ENCODE assay signal across 24 cellular contexts in genomic region chr12:8513203-8513602, GRCh38. TPM values are rescaled to one million over a fixed set of nuclear protein-coding genes. Genes with fewer than 3 reads are reported as not detected.
DNase-seq lines count a peak whose midpoint lies in the region; ATAC-seq and TF ChIP-seq lines count a peak whose summit lies in the region.
"Had no signal": no experiment of that assay in that cellular context is flagged by ENCODE, and none has a peak within 500 bp of the region (broad histone marks: within the 10 kb centered on the region; RNA-seq: fewer than 3 reads in every experiment).

CLEC4D (plus strand) TSS chr12:8513503; CDS start chr12:8513733, 230 bp downstream.

- H3K9me3 ChIP-seq in spleen (no peaks in the 10 kb centered on the region), osteoblast (ENCODE audit: low read depth, low read length) (no peaks in the 10 kb centered on the region)
- H3K9me3 ChIP-seq: HAP-1, Peyer's patch had no signal

- H2AFZ ChIP-seq in osteoblast (ENCODE audit: low read length): no peak within 1 kb of the TSS
- H2AFZ ChIP-seq: GM23248 had no signal

- WGBS in spleen, 5 donors: 45 to 73% (median 57%) methylated on average over 3 of the region's 3 CpGs

- intact Hi-C loops in spleen (cut with DNase I; ENCODE audit: low total_unique reads): no loop called here

- ATAC-seq in central memory CD8-positive, alpha-beta T cell (replicated peaks; ENCODE audit: extremely low read depth, poor library complexity, severe bottlenecking): no peak
- ATAC-seq: CD8-positive, alpha-beta T cell; Right ventricle myocardium inferior had no signal

- no peak for TF ChIP-seq POLR2A in spleen (IDR thresholded peaks at IDR 0.05)

- peak; percentile 47 for DNase-seq in CD1c-positive myeloid dendritic cell (ENCODE audit: extremely low spot score)
- DNase-seq in MV-4-11 (lab: John Stamatoyannopoulos, UW): peak; percentile 74
- no peak for DNase-seq in central memory CD8-positive, alpha-beta T cell (ENCODE audit: low spot score in 2 of 2)
- DNase-seq in spleen: no peak
- DNase-seq in RKO (ENCODE audit: low spot score): no peak
- DNase-seq in osteoblast (ENCODE audit: insufficient read length, low spot score, missing footprints): no peak
- DNase-seq in activated effector memory CD4-positive, alpha-beta T cell treated with Interleukin-2 at 50 U/mL for 16 hours: no peak
- DNase-seq: CD8-positive, alpha-beta T cell; GDM1; GM23248; KBM-7; NCI-H1417; NCI-H1694 treated with DMSO at 0.1 percent for 48 hours; NCI-H2081 treated with DMSO at 0.1 percent for 48 hours; NCI-H446; NCI-H526; Peyer's patch; SW 1271 had no signal

- H3K27me3 ChIP-seq in spleen (replicated peaks in 1 of 7) (peaks cover 0 to 34% (median 0%) of the 10 kb centered on the region in 7 donors), osteoblast (ENCODE audit: insufficient read depth, low read length) (no peaks in the 10 kb centered on the region)
- H3K27me3 ChIP-seq: Peyer's patch had no signal

- H3K27ac ChIP-seq in spleen: peak within 1 kb of the TSS in 7 of 8 donors; percentile 48 to 87 (median 78)
- no peak within 1 kb of the TSS for H3K27ac ChIP-seq in osteoblast (ENCODE audit: low read depth, low read length)
- H3K27ac ChIP-seq: GM23248, Peyer's patch had no signal

- H3K27ac Mint-ChIP-seq in central memory CD8-positive, alpha-beta T cell (ENCODE audit: low read depth): peak within 1 kb of the TSS; percentile 6
- H3K27ac Mint-ChIP-seq: CD8-positive, alpha-beta T cell had no signal

- peaks cover 86% of the 10 kb centered on the region for H3K27me3 Mint-ChIP-seq in central memory CD8-positive, alpha-beta T cell

- no peak within 1 kb of the TSS for H3K4me3 Mint-ChIP-seq in central memory CD8-positive, alpha-beta T cell
- H3K4me3 Mint-ChIP-seq: CD8-positive, alpha-beta T cell had no signal

- H3K4me3 ChIP-seq in spleen: peak within 1 kb of the TSS in 2 of 8 donors; percentile 1 to 47
- no peak within 1 kb of the TSS for H3K4me3 ChIP-seq in osteoblast (ENCODE audit: insufficient read depth, low read length)
- H3K4me3 ChIP-seq: GM23248, HAP-1, Peyer's patch had no signal

- no peaks in the 10 kb centered on the region for H3K36me3 Mint-ChIP-seq in central memory CD8-positive, alpha-beta T cell (ENCODE audit: insufficient read depth)
- H3K36me3 Mint-ChIP-seq: CD8-positive, alpha-beta T cell had no signal

- H3K9me3 Mint-ChIP-seq in central memory CD8-positive, alpha-beta T cell: no peaks in the 10 kb centered on the region
- H3K9me3 Mint-ChIP-seq: CD8-positive, alpha-beta T cell had no signal

- H3K36me3 ChIP-seq in spleen (no peaks in the 10 kb centered on the region), osteoblast (ENCODE audit: insufficient read depth, low read length) (no peaks in the 10 kb centered on the region)
- H3K36me3 ChIP-seq: HAP-1, Peyer's patch had no signal

- H3K79me2 ChIP-seq in osteoblast (ENCODE audit: insufficient read depth, low read length): no peaks in the 10 kb centered on the region

- H4K20me1 ChIP-seq in osteoblast (ENCODE audit: insufficient read depth, low read length): no peaks in the 10 kb centered on the region

- no peaks in the 10 kb centered on the region for H3K4me1 Mint-ChIP-seq in central memory CD8-positive, alpha-beta T cell

- no peak within 1 kb of the TSS for H3K4me2 ChIP-seq in osteoblast (ENCODE audit: insufficient read depth, low read length)

- peaks cover 0 to 21% (median 2%) of the 10 kb centered on the region in 6 donors for H3K4me1 ChIP-seq in spleen
- H3K4me1 ChIP-seq in osteoblast (ENCODE audit: insufficient read depth, low read length): no peaks in the 10 kb centered on the region
- H3K4me1 ChIP-seq: HAP-1, Peyer's patch had no signal

- TF ChIP-seq CTCF in spleen (IDR thresholded peaks at IDR 0.05 in 8 of 11, conservative IDR thresholded peaks at IDR 0.05 in 3 of 11): no peak
- TF ChIP-seq CTCF in osteoblast (IDR thresholded peaks at IDR 0.05; ENCODE audit: extremely low read depth, low read depth, low read length): no peak

RNA-seq across cellular contexts. Expression of gene CLEC4D, which starts in this region (rescaled TPM):
- total RNA-seq in spleen (10 to 100 TPM in 4 of 7 donors, 1 to 10 TPM in 3; 7.0 to 24.9 (median 12.3) TPM), osteoblast (not detected in 2 replicates)
- 1 to 10 TPM in 2 of 3 donors, under 1 TPM in 1; 0.62 to 2.1 (median 1.1) TPM for polyA plus RNA-seq in spleen
- total RNA-seq: A673; CD8-positive, alpha-beta T cell; Daoy; GM23248; HT1080; Peyer's patch had no signal
- polyA plus RNA-seq: BJ, GM23248 had no signal

Comparison
In these comparisons a context has a peak if more than half of its experiments do, and no peak if none do; other contexts are left out.
1. DNase-seq: peak in CD1c-positive myeloid dendritic cell (single experiment) and MV-4-11 (single experiment); none in central memory CD8-positive, alpha-beta T cell (0 of 2), spleen (single experiment), RKO (single experiment), osteoblast (single experiment) and activated effector memory CD4-positive, alpha-beta T cell treated with Interleukin-2 at 50 U/mL for 16 hours (single experiment).